In the genomic region with DNA sequence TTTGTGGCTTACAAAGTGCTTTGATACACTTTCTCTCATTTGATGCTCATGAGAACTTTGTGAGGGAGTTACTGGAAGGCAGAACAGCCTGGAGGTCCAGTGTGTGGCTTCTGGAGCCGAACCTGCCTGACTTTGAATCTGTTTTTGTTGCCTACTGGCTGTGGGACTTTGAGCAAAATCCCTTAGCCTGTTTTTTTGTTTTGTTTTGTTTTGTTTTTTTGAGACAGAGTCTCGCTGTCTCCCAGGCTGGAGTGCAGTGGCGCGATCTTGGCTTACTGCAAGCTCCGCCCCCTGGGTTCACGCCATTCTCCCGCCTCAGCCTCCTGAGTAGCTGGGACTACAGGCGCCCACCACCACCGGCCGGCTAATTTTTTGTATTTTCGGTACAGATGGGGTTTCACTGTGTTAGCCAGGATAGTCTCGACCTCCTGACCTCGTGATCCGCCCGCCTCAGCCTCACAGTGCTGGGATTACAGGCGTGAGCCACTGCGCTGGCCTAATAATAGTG, we compare ENCODE assay signal across 8 cellular contexts. TPM values are rescaled to one million over a fixed set of nuclear protein-coding genes. Genes with fewer than 3 reads are reported as not detected.
DNase-seq lines count a peak whose midpoint lies in the region; ATAC-seq, FAIRE-seq and TF ChIP-seq lines count a peak whose summit lies in the region.
"Not testable (repeated sequence)": the region's sequence is repeated elsewhere in the genome, so short reads cannot be mapped to it uniquely, and the experiment has no call there.

No MANE protein-coding gene starts in this region.

- not testable (repeated sequence) for H2BK5ac ChIP-seq in H1 (ENCODE audit: low read depth, low read length)

- H3K9ac ChIP-seq in GM23248: peak overlapping the region; percentile 74
- not testable (repeated sequence) for H3K9ac ChIP-seq in H1 (replicated peaks in 1 of 4; ENCODE audit: extremely low read depth in 1 of 4, low read depth in 3 of 4, low read length in 3 of 4)

- not testable (repeated sequence) for TF ChIP-seq POLR2A in H1 (IDR thresholded peaks at IDR 0.05; ENCODE audit: control extremely low read depth in 1 of 2, low read depth in 2 of 2, low read length in 2 of 2); gastroesophageal sphincter (IDR thresholded peaks at IDR 0.05); prostate gland (IDR thresholded peaks at IDR 0.05)

- not testable (repeated sequence) for BruUV-seq in MCF 10A (replicated peaks; lab: Mats Ljungman, UMichigan)

- not testable (repeated sequence) for TF ChIP-seq EP300 in H1 (IDR thresholded peaks at IDR 0.05; ENCODE audit: borderline replicate concordance in 1 of 2, low read depth in 2 of 2, low read length in 2 of 2); gastroesophageal sphincter (IDR thresholded peaks at IDR 0.05)

- DNase-seq in GM23248; RWPE2 (ENCODE audit: low spot score); MCF 10A (ENCODE audit: unreplicated experiment); H1 (ENCODE audit: low read depth in 1 of 2, low spot score in 2 of 2); prostate gland (ENCODE audit: low spot score); tibial artery: not testable (repeated sequence)

- H3K79me2 ChIP-seq in GM23248 (ENCODE audit: insufficient read depth); H1 (ENCODE audit: control insufficient read depth in 1 of 2, insufficient read depth in 2 of 2, low read length in 2 of 2): not testable (repeated sequence)

- H2AK5ac ChIP-seq in H1 (ENCODE audit: low read depth, low read length): not testable (repeated sequence)

- peak overlapping the region; percentile 76 for H3K27ac Mint-ChIP-seq in MCF 10A (ENCODE audit: low read depth, unreplicated experiment)

- H3K4ac ChIP-seq in H1 (replicated peaks; ENCODE audit: insufficient read length, low read depth, low read length): not testable (repeated sequence)

- intact Hi-C loops in MCF 10A (cut with micrococcal nuclease) (loop anchor here (1.0 kb wide), 1 partner anchor 18 kb away; no protein-coding TSS in a partner anchor), prostate gland (cut with DNase I) (loop anchor here (2.0 kb wide), 1 partner anchor 21 kb away; the partner anchor contains the start of gene ARL4D)
- intact Hi-C loops in tibial artery (cut with DNase I; ENCODE audit: low total_unique reads): not testable (repeated sequence)

- peak overlapping the region; percentile 92 for H3K4me2 ChIP-seq in GM23248 (ENCODE audit: unreplicated experiment)
- not testable (repeated sequence) for H3K4me2 ChIP-seq in H1 (ENCODE audit: insufficient read depth in 1 of 2, low read depth in 2 of 2, low read length in 2 of 2)

- H4K5ac ChIP-seq in H1 (ENCODE audit: insufficient read length, low read depth, low read length): not testable (repeated sequence)

- not testable (repeated sequence) for H2BK20ac ChIP-seq in H1 (ENCODE audit: low read length)

- peak overlapping the region; percentile 59 for H3K4me3 Mint-ChIP-seq in MCF 10A (ENCODE audit: unreplicated experiment)

- not testable (repeated sequence) for H3K9me2 ChIP-seq in GM23248 (ENCODE audit: insufficient read depth)

- not testable (repeated sequence) for H2BK12ac ChIP-seq in H1 (ENCODE audit: low read depth, low read length)

- not testable (repeated sequence) for H3K27me3 ChIP-seq in GM23248 (replicated peaks; ENCODE audit: insufficient read depth); RWPE2 (ENCODE audit: insufficient read depth, poor library complexity, severe bottlenecking); H1 (replicated peaks in 1 of 4; ENCODE audit: control insufficient read depth in 3 of 4, extremely low read depth in 1 of 4, insufficient read depth in 3 of 4, low read length in 3 of 4); gastroesophageal sphincter; prostate gland (replicated peaks; ENCODE audit: insufficient read depth); tibial artery

- H3K27me3 Mint-ChIP-seq in MCF 10A (ENCODE audit: insufficient read depth, unreplicated experiment): not testable (repeated sequence)

- peak overlapping the region; percentile 54 for H4K91ac ChIP-seq in H1 (replicated peaks; ENCODE audit: insufficient read length, low read length)

- H2BK15ac ChIP-seq in H1 (ENCODE audit: low read length): peak overlapping the region; percentile 88

- H3K14ac ChIP-seq in H1 (ENCODE audit: insufficient read length): not testable (repeated sequence)

- H4K20me1 ChIP-seq in GM23248 (ENCODE audit: insufficient read depth); H1 (replicated peaks in 1 of 2; ENCODE audit: control insufficient read depth in 1 of 2, insufficient read depth in 2 of 2, low read length in 2 of 2): not testable (repeated sequence)

- CTCF ChIA-PET in MCF 10A (lab: Yijun Ruan, JAX): interaction anchor here (0.7 to 4.0 kb wide), 10 partner anchors 9 to 65 kb away, joined by 3 to 26 read pairs (median 8); partner anchors contain the start of gene DHX8
- CTCF ChIA-PET in H1 (lab: Charles Lee; ENCODE audit: partially characterized antibody): interaction anchor here (0.5 to 4.7 kb wide), 7 partner anchors 9 to 85 kb away, joined by 3 to 28 read pairs (median 4); partner anchors contain the start of gene DHX8

- in situ Hi-C loops in GM23248 (cut with MboI): not testable (repeated sequence)

- not testable (repeated sequence) for H3K9me3 Mint-ChIP-seq in MCF 10A (ENCODE audit: unreplicated experiment)

- H3K79me1 ChIP-seq in H1 (ENCODE audit: low read depth, low read length): not testable (repeated sequence)

- H3K36me3 Mint-ChIP-seq in MCF 10A (ENCODE audit: insufficient read depth, unreplicated experiment): not testable (repeated sequence)

- not testable (repeated sequence) for FAIRE-seq in H1 (lab: Jason Lieb, UNC)

- H3K27ac ChIP-seq in GM23248: peak overlapping the region; percentile 91
- peak overlapping the region; percentile 91 for H3K27ac ChIP-seq in RWPE2 (ENCODE audit: poor library complexity, severe bottlenecking)
- H3K27ac ChIP-seq in H1 (ENCODE audit: low read depth, low read length): not testable (repeated sequence)
- H3K27ac ChIP-seq in gastroesophageal sphincter: peak overlapping the region; percentile 84 to 91 (median 88)
- H3K27ac ChIP-seq in mesodermal cell (ENCODE audit: low read depth, low read length, severe bottlenecking): peak overlapping the region; percentile 91
- peak overlapping the region; percentile 39 to 59 for H3K27ac ChIP-seq in prostate gland
- H3K27ac ChIP-seq in tibial artery: peak overlapping the region; percentile 72 to 78

- peak overlapping the region; percentile 63 for H3K4me3 ChIP-seq in GM23248
- H3K4me3 ChIP-seq in RWPE2 (ENCODE audit: severe bottlenecking); H1 (ENCODE audit: extremely low read depth in 1 of 4, insufficient read depth in 2 of 4, low read depth in 3 of 4, low read length in 4 of 4); gastroesophageal sphincter; mesodermal cell (ENCODE audit: extremely low read depth, insufficient read depth, low read length, poor library complexity, severe bottlenecking); prostate gland; tibial artery: not testable (repeated sequence)

- H3K4me1 ChIP-seq in GM23248 (ENCODE audit: insufficient read depth) (peaks cover 32% of the 10 kb centered on the region), RWPE2 (ENCODE audit: insufficient read depth, poor library complexity, severe bottlenecking) (peaks cover 28% of the 10 kb centered on the region), gastroesophageal sphincter (peaks cover 14 to 35% (median 24%) of the 10 kb centered on the region in 3 donors), mesodermal cell (ENCODE audit: control insufficient read depth, insufficient read depth, low read length, poor library complexity, severe bottlenecking) (peaks cover 26% of the 10 kb centered on the region), tibial artery (peaks cover 0 to 28% (median 27%) of the 10 kb centered on the region in 4 donors)
- not testable (repeated sequence) for H3K4me1 ChIP-seq in H1 (replicated peaks in 1 of 4; ENCODE audit: control insufficient read depth in 3 of 4, insufficient read depth in 4 of 4, low read length in 3 of 4); prostate gland (replicated peaks)

- H4K8ac ChIP-seq in H1 (ENCODE audit: extremely low read depth, insufficient read depth, low read length): peak overlapping the region; percentile 65; the same call in 1 of the 2 replicates

- not testable (repeated sequence) for TF ChIP-seq RAD21 in H1 (IDR thresholded peaks at IDR 0.05 in 1 of 2, conservative IDR thresholded peaks at IDR 0.05 in 1 of 2; ENCODE audit: low read depth in 2 of 2, low read length in 2 of 2)

- not testable (repeated sequence) for H3K18ac ChIP-seq in H1 (ENCODE audit: extremely low read depth, low read length)

- H2BK120ac ChIP-seq in H1 (replicated peaks; ENCODE audit: low read depth, low read length): not testable (repeated sequence)

- peak overlapping the region; percentile 82 for H2AFZ ChIP-seq in GM23248
- peak overlapping the region; percentile 64 for H2AFZ ChIP-seq in H1 (ENCODE audit: low read length)

- peaks cover 39% of the 10 kb centered on the region for H3F3A ChIP-seq in GM23248 (ENCODE audit: insufficient read depth)

- H3K23ac ChIP-seq in H1 (ENCODE audit: insufficient read length): not testable (repeated sequence)

- WGBS in GM23248 (ENCODE audit: low coverage in 1 of 2, low lambda C conversion rate in 2 of 2, missing lambda C conversion rate in 2 of 2), 2 experiments: 87% methylated on average over 16 to 17 of the region's 17 CpGs
- WGBS in H1 (ENCODE audit: extremely low coverage in 1 of 2, insufficient coverage in 1 of 2, insufficient read length in 1 of 2, insufficient replicate concordance in 2 of 2, low coverage in 1 of 2, low lambda C conversion rate in 2 of 2, missing lambda C conversion rate in 1 of 2), 2 experiments: 94% methylated on average over 17 of the region's 17 CpGs; no CpG with 5 or more reads in 1 of the 2 experiments
- 90 to 92% methylated on average over 10 to 11 of the region's 17 CpGs for WGBS in gastroesophageal sphincter (ENCODE audit: low coverage in 1 of 2), 2 donors
- WGBS in mesodermal cell (ENCODE audit: insufficient coverage in 2 of 2), 2 experiments: 93 to 96% methylated on average over 16 to 17 of the region's 17 CpGs
- 94% methylated on average over 17 of the region's 17 CpGs for WGBS in prostate gland

- not testable (repeated sequence) for ATAC-seq in RWPE2 (ENCODE audit: low read depth); gastroesophageal sphincter

- POLR2A ChIA-PET in MCF 10A (lab: Yijun Ruan, JAX) (interaction anchor here (0.6 to 17.4 kb wide), 20 partner anchors 9 to 419 kb away, joined by 3 to 654 read pairs (median 19); partner anchors contain the start of genes ARL4D and DHX8), H1 (lab: Charles Lee; ENCODE audit: partially characterized antibody) (interaction anchor here (0.8 to 4.0 kb wide), 4 partner anchors 20 to 110 kb away, joined by 3 to 22 read pairs (median 4); partner anchors contain the start of gene ARL4D)

- H3K56ac ChIP-seq in H1 (replicated peaks; ENCODE audit: insufficient read length, low read depth, low read length): not testable (repeated sequence)

- not testable (repeated sequence) for H3K9me3 ChIP-seq in GM23248 (ENCODE audit: low read depth); RWPE2 (ENCODE audit: severe bottlenecking); H1 (ENCODE audit: insufficient read depth in 2 of 2, low read depth in 1 of 2, low read length in 1 of 2); gastroesophageal sphincter; mesodermal cell (ENCODE audit: control insufficient read depth, low read length); prostate gland; tibial artery

- H3K36me3 ChIP-seq in GM23248 (ENCODE audit: low read depth); RWPE2 (ENCODE audit: low read depth); H1 (ENCODE audit: control insufficient read depth in 2 of 4, insufficient read depth in 4 of 4, low read length in 3 of 4); gastroesophageal sphincter; mesodermal cell (ENCODE audit: control insufficient read depth, insufficient read depth, low read length); prostate gland; tibial artery: not testable (repeated sequence)

- TF ChIP-seq CTCF in RWPE2 (IDR thresholded peaks at IDR 0.05; ENCODE audit: poor library complexity, severe bottlenecking); MCF 10A (IDR thresholded peaks at IDR 0.05; ENCODE audit: unreplicated experiment); H1 (IDR thresholded peaks at IDR 0.05; ENCODE audit: control extremely low read depth in 1 of 3, insufficient read depth in 1 of 3, low read depth in 1 of 3, low read length in 3 of 3); gastroesophageal sphincter (IDR thresholded peaks at IDR 0.05); prostate gland (IDR thresholded peaks at IDR 0.05); tibial artery (IDR thresholded peaks at IDR 0.05): not testable (repeated sequence)

- not testable (repeated sequence) for H3K23me2 ChIP-seq in H1 (ENCODE audit: low read depth, low read length)

- H3K4me1 Mint-ChIP-seq in MCF 10A (ENCODE audit: insufficient read depth, unreplicated experiment): peaks cover 41% of the 10 kb centered on the region

RNA-seq across cellular contexts. Expression of gene ARL4D, which starts 20.6 kb away (rescaled TPM):
- total RNA-seq in GM23248 (2014; rRNA removed; shearing (Covaris generic)): 23.0 and 27.8 TPM in 2 replicates
- polyA plus RNA-seq in GM23248 (2016; fragmentation: Nextera tagmentation; extraction: Ambion mirVana): 49.4 and 50.4 TPM in 2 replicates
- total RNA-seq in MCF 10A (2022): 33.5 and 38.8 TPM in 2 replicates
- 8.4 TPM in 2 replicates for total RNA-seq in H1 (2021; fragmentation: NEBNext Ultra II Directional; extraction: Animal tissue kit (Norgen Biotek cat#: 25700))
- 9.2 and 16.2 TPM in 2 replicates for polyA plus RNA-seq in H1 (2011; rRNA removed)
- 13.0 TPM for polyA plus RNA-seq in H1 (2011; cell fraction: cytosol; rRNA removed)
- polyA plus RNA-seq in H1 (2011; cell fraction: nucleus; rRNA removed): 10.2 TPM
- polyA plus RNA-seq in H1 (2012, experiment 1 of 2): 7.8 to 9.1 TPM (median 8.5 TPM) in 4 replicates
- 8.1 TPM for polyA plus RNA-seq in H1 (2012, experiment 2 of 2)
- 4.9 TPM for polyA plus RNA-seq in H1 (2013, experiment 1 of 2)
- polyA plus RNA-seq in H1 (2013, experiment 2 of 2): 5.6 TPM
- polyA minus RNA-seq in H1 (2011; rRNA and poly(A)+ RNA removed): 6.4 and 7.0 TPM in 2 replicates
- 5.1 TPM for polyA minus RNA-seq in H1 (2011; cell fraction: cytosol; rRNA and poly(A)+ RNA removed)
- 9.5 TPM for polyA minus RNA-seq in H1 (2011; cell fraction: nucleus; rRNA and poly(A)+ RNA removed)
- 10 to 100 TPM; 18.2 to 35.8 (median 20.2) TPM for total RNA-seq in gastroesophageal sphincter
- 36.6 TPM for polyA plus RNA-seq in mesodermal cell (2013, experiment 1 of 2)
- polyA plus RNA-seq in mesodermal cell (2013, experiment 2 of 2): 32.4 TPM
- total RNA-seq in prostate gland: 10 to 100 TPM in 1 of 2 donors, 1 to 10 TPM in 1; 4.8 to 17.2 TPM
